In genomic region chr1:28428012-28428411, GRCh38 we compare ENCODE assay signal across 1 cellular context.
TF ChIP-seq lines count a peak whose summit lies in the region.

No MANE protein-coding gene starts in this region.

TF ChIP-seq in GM23338, 12 proteins besides CTCF, POLR2A, EP300 and RAD21 (continued from another document):
- TF ChIP-seq ZNF462 (CRISPR knock-in tag; IDR thresholded peaks at IDR 0.05) (no peak), NANOG (IDR thresholded peaks at IDR 0.05; ENCODE audit: borderline replicate concordance) (no peak), JUNB (IDR thresholded peaks at IDR 0.05; ENCODE audit: unreplicated experiment) (no peak), ZNF114 (CRISPR knock-in tag; IDR thresholded peaks at IDR 0.05) (no peak), CREB1 (CRISPR knock-in tag; IDR thresholded peaks at IDR 0.05; ENCODE audit: low read depth) (no peak), ZNF331 (CRISPR knock-in tag; IDR thresholded peaks at IDR 0.05; ENCODE audit: low read depth) (no peak), REST (IDR thresholded peaks at IDR 0.05; ENCODE audit: unreplicated experiment) (no peak), STAT1 (IDR thresholded peaks at IDR 0.05; ENCODE audit: unreplicated experiment) (no peak), EZH2phosphoT487 (IDR thresholded peaks at IDR 0.05; ENCODE audit: unreplicated experiment) (no peak), POLR2AphosphoS5 (IDR thresholded peaks at IDR 0.05; ENCODE audit: low read depth) (no peak)
